Comparison of ENCODE assay signal across 5 cellular contexts in genomic region chrY:16831364-16831763, GRCh38.
A peak's percentile ranks its signal among the peaks of the same experiment; 100 is the strongest.
DNase-seq lines count a peak whose midpoint lies in the region; FAIRE-seq and TF ChIP-seq lines count a peak whose summit lies in the region.
"Not testable (repeated sequence)": the region's sequence is repeated elsewhere in the genome, so short reads cannot be mapped to it uniquely, and the experiment has no call there.

No MANE protein-coding gene starts in this region.

- not testable (repeated sequence) for TF ChIP-seq CTCF in epithelial cell of proximal tubule (conservative IDR thresholded peaks at IDR 0.05; ENCODE audit: low read depth, low read length)

- DNase-seq in GM18507 (ENCODE audit: extremely low spot score, insufficient read length, low read depth); epithelial cell of proximal tubule (ENCODE audit: low read depth): not testable (repeated sequence)
- DNase-seq in RCC 7860 (ENCODE audit: low spot score): peak; percentile 67
- peak; percentile 53 for DNase-seq in kidney glomerular epithelial cell (lab: John Stamatoyannopoulos, UW)
- DNase-seq in renal cortical epithelial cell (ENCODE audit: low read depth): peak; percentile 77

- H3K4me3 ChIP-seq in epithelial cell of proximal tubule (ENCODE audit: low read depth, low read length): peak overlapping the region; percentile 51

- FAIRE-seq in GM18507 (lab: Jason Lieb, UNC): peak; percentile 80
- peak; percentile 97 for FAIRE-seq in RCC 7860 (lab: Jason Lieb, UNC)
